ENCODE assay signal across 21 cellular contexts in genomic region chr10:58280982-58281752, GRCh38. TPM values are rescaled to one million over a fixed set of nuclear protein-coding genes. Genes with fewer than 3 reads are reported as not detected.
A peak's percentile ranks its signal among the peaks of the same experiment; 100 is the strongest.
DNase-seq lines count a peak whose midpoint lies in the region; ATAC-seq and TF ChIP-seq lines count a peak whose summit lies in the region.
"Had no signal": no experiment of that assay in that cellular context is flagged by ENCODE, and none has a peak within 500 bp of the region (broad histone marks: within the 10 kb centered on the region; RNA-seq: fewer than 3 reads in every experiment).

No MANE protein-coding gene starts in this region.

- H3K27me3 Mint-ChIP-seq in activated T-cell treated with anti-CD3 and anti-CD28 coated beads, Interleukin-2, amount 50 U/mL, for 24 hours, result no peaks in the 10 kb centered on the region
- H3K27me3 Mint-ChIP-seq in activated T-cell treated with anti-CD3 and anti-CD28 coated beads, Interleukin-2, amount 50 U/mL, for 72 hours (ENCODE audit: low read depth), result no peaks in the 10 kb centered on the region
- no peaks in the 10 kb centered on the region for H3K27me3 Mint-ChIP-seq in stimulated activated naive CD8-positive, alpha-beta T cell treated with anti-CD3 and anti-CD28 coated beads, Interleukin-15, amount 100 ng/mL, for 72 hours
- H3K27me3 Mint-ChIP-seq: CD4-positive, alpha-beta T cell; naive B cell; progenitor cell of endocrine pancreas had no signal

- H3K36me3 ChIP-seq in H7 (replicated peaks; ENCODE audit: control insufficient read depth, insufficient read depth, low read length), result peaks cover 3% of the 10 kb centered on the region; the same call in 1 of the 2 replicates

- H3K36me3 Mint-ChIP-seq in activated T-cell treated with anti-CD3 and anti-CD28 coated beads, Interleukin-2, amount 50 U/mL, for 24 hours (ENCODE audit: low read depth), result peaks cover 73% of the 10 kb centered on the region
- H3K36me3 Mint-ChIP-seq in activated T-cell treated with anti-CD3 and anti-CD28 coated beads, Interleukin-2, amount 50 U/mL, for 72 hours (ENCODE audit: insufficient read depth in 2 of 2), result peaks cover 2 to 21% of the 10 kb centered on the region in 2 donors

- ATAC-seq in activated T-cell treated with anti-CD3 and anti-CD28 coated beads, Interleukin-2, amount 50 U/mL, for 72 hours (replicated peaks in 1 of 2), result no peak
- ATAC-seq in SK-N-SH treated with all-trans-retinoic acid at 6 μM for 48 hours, result peak; percentile 65
- no peak for ATAC-seq in stimulated activated naive CD8-positive, alpha-beta T cell treated with anti-CD3 and anti-CD28 coated beads, Interleukin-15, amount 100 ng/mL, for 72 hours
- ATAC-seq: Right ventricle myocardium inferior had no signal

- H3K27ac ChIP-seq in epithelial cell of prostate, result peak overlapping the region; percentile 46
- H3K27ac ChIP-seq: transverse colon had no signal

- H3K4me3 ChIP-seq in H7 (ENCODE audit: insufficient read depth, low read depth, low read length), result no peak overlapping the region
- H3K4me3 ChIP-seq: transverse colon had no signal

- H3K4me3 Mint-ChIP-seq in activated T-cell treated with anti-CD3 and anti-CD28 coated beads, Interleukin-2, amount 50 U/mL, for 24 hours, result no peak overlapping the region
- no peak overlapping the region for H3K4me3 Mint-ChIP-seq in activated T-cell treated with anti-CD3 and anti-CD28 coated beads, Interleukin-2, amount 50 U/mL, for 72 hours
- H3K4me3 Mint-ChIP-seq in stimulated activated naive CD8-positive, alpha-beta T cell treated with anti-CD3 and anti-CD28 coated beads, Interleukin-15, amount 100 ng/mL, for 72 hours, result peak overlapping the region; percentile 3 to 14
- H3K4me3 Mint-ChIP-seq: CD4-positive, alpha-beta T cell had no signal

- peaks cover 40% of the 10 kb centered on the region for H3K4me1 Mint-ChIP-seq in activated T-cell treated with anti-CD3 and anti-CD28 coated beads, Interleukin-2, amount 50 U/mL, for 24 hours (ENCODE audit: low read depth)
- H3K4me1 Mint-ChIP-seq in activated T-cell treated with anti-CD3 and anti-CD28 coated beads, Interleukin-2, amount 50 U/mL, for 72 hours (ENCODE audit: low read depth), result peaks cover 40% of the 10 kb centered on the region
- H3K4me1 Mint-ChIP-seq in stimulated activated naive CD8-positive, alpha-beta T cell treated with anti-CD3 and anti-CD28 coated beads, Interleukin-15, amount 100 ng/mL, for 72 hours, result peaks cover 42% of the 10 kb centered on the region

- H3K27me3 ChIP-seq in H7 (ENCODE audit: control insufficient read depth, insufficient read depth, low read length), result no peaks in the 10 kb centered on the region
- H3K27me3 ChIP-seq: transverse colon had no signal

- H3K27ac Mint-ChIP-seq in activated T-cell treated with anti-CD3 and anti-CD28 coated beads, Interleukin-2, amount 50 U/mL, for 24 hours, result peak overlapping the region; percentile 37
- no peak overlapping the region for H3K27ac Mint-ChIP-seq in activated T-cell treated with anti-CD3 and anti-CD28 coated beads, Interleukin-2, amount 50 U/mL, for 72 hours
- H3K27ac Mint-ChIP-seq in stimulated activated naive CD8-positive, alpha-beta T cell treated with anti-CD3 and anti-CD28 coated beads, Interleukin-15, amount 100 ng/mL, for 72 hours, result peak overlapping the region in 1 of 2 donors; percentile 13
- H3K27ac Mint-ChIP-seq: CD4-positive, alpha-beta T cell had no signal

- no peak for DNase-seq in activated T-cell treated with anti-CD3 and anti-CD28 coated beads, Interleukin-2, amount 50 U/mL, for 24 hours
- DNase-seq in activated T-cell treated with anti-CD3 and anti-CD28 coated beads, Interleukin-2, amount 50 U/mL, for 72 hours, result no peak
- DNase-seq in epithelial cell of prostate (ENCODE audit: low read depth, low spot score), result no peak
- no peak for DNase-seq in stimulated activated naive CD8-positive, alpha-beta T cell treated with anti-CD3 and anti-CD28 coated beads, Interleukin-15, amount 100 ng/mL, for 72 hours
- no peak for DNase-seq in A172 (ENCODE audit: low spot score)
- DNase-seq in H7, result no peak
- DNase-seq in NCI-H345 (lab: John Stamatoyannopoulos, UW), result no peak
- DNase-seq: activated CD4-positive, CD25-positive, alpha-beta regulatory T cell; activated effector memory CD4-positive, alpha-beta T cell treated with anti-CD3 and anti-CD28 coated beads, Interleukin-2, amount 50 U/mL, for 16 hours; CD4-positive, alpha-beta T cell; DMS79; glutamatergic neuron; naive B cell; NCI-H1436 treated with DMSO at 0.1 percent for 48 hours; NCI-H2227 treated with DMSO at 0.1 percent for 48 hours; small intestine; T-helper 2 cell; transverse colon had no signal

- H3K9me3 Mint-ChIP-seq in activated T-cell treated with anti-CD3 and anti-CD28 coated beads, Interleukin-2, amount 50 U/mL, for 24 hours, result no peaks in the 10 kb centered on the region
- no peaks in the 10 kb centered on the region for H3K9me3 Mint-ChIP-seq in activated T-cell treated with anti-CD3 and anti-CD28 coated beads, Interleukin-2, amount 50 U/mL, for 72 hours
- H3K9me3 Mint-ChIP-seq in stimulated activated naive CD8-positive, alpha-beta T cell treated with anti-CD3 and anti-CD28 coated beads, Interleukin-15, amount 100 ng/mL, for 72 hours, result no peaks in the 10 kb centered on the region
- H3K9me3 Mint-ChIP-seq: CD4-positive, alpha-beta T cell; naive B cell had no signal

TF ChIP-seq in SK-N-SH treated with all-trans-retinoic acid at 6 μM for 48 hours, 23 proteins besides CTCF, POLR2A, EP300 and RAD21:
- TF ChIP-seq ZFP30 (CRISPR knock-in tag; IDR thresholded peaks at IDR 0.05), result no peak
- no peak for TF ChIP-seq ARNTL (CRISPR knock-in tag; IDR thresholded peaks at IDR 0.05; ENCODE audit: borderline replicate concordance, low read depth)
- TF ChIP-seq ESRRG (CRISPR knock-in tag; IDR thresholded peaks at IDR 0.05), result no peak
- TF ChIP-seq GLIS3 (CRISPR knock-in tag; IDR thresholded peaks at IDR 0.05), result no peak
- TF ChIP-seq, protein P1, sequence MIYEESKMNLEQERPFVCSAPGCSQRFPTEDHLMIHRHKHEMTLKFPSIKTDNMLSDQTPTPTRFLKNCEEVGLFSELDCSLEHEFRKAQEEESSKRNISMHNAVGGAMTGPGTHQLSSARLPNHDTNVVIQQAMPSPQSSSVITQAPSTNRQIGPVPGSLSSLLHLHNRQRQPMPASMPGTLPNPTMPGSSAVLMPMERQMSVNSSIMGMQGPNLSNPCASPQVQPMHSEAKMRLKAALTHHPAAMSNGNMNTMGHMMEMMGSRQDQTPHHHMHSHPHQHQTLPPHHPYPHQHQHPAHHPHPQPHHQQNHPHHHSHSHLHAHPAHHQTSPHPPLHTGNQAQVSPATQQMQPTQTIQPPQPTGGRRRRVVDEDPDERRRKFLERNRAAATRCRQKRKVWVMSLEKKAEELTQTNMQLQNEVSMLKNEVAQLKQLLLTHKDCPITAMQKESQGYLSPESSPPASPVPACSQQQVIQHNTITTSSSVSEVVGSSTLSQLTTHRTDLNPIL (CRISPR knock-in tag; IDR thresholded peaks at IDR 0.05; ENCODE audit: low read depth), result no peak
- TF ChIP-seq PPARA (CRISPR knock-in tag; IDR thresholded peaks at IDR 0.05; ENCODE audit: borderline replicate concordance), result no peak
- no peak for TF ChIP-seq TSHZ2 (CRISPR knock-in tag; IDR thresholded peaks at IDR 0.05)
TF ChIP-seq in SK-N-SH treated with all-trans-retinoic acid at 6 μM for 48 hours: peak in this region for 0.

RNA-seq across cellular contexts. Expression of gene CISD1, which starts 12.2 kb away (rescaled TPM):
- 10 to 100 TPM; 34.5 to 37.7 TPM for total RNA-seq in activated T-cell treated with anti-CD3 and anti-CD28 coated beads, Interleukin-2, amount 50 U/mL, for 72 hours
- 31.9 and 71.3 TPM in 2 replicates for total RNA-seq in A172 (2014; rRNA removed; shearing (Covaris generic))
- 71.7 and 74.0 TPM in 2 replicates for total RNA-seq in H7 (2014; rRNA removed; shearing (Covaris generic))

RNA-seq across cellular contexts. Expression of gene IPMK, which starts 13.5 kb away (rescaled TPM):
- 1 to 10 TPM; 7.1 to 8.3 TPM for total RNA-seq in activated T-cell treated with anti-CD3 and anti-CD28 coated beads, Interleukin-2, amount 50 U/mL, for 72 hours
- total RNA-seq in A172 (2014; rRNA removed; shearing (Covaris generic)), result 5.4 and 8.1 TPM in 2 replicates
- 15.8 and 27.6 TPM in 2 replicates for total RNA-seq in H7 (2014; rRNA removed; shearing (Covaris generic))

RNA-seq across cellular contexts. Expression of gene UBE2D1, which starts 53.6 kb away (rescaled TPM):
- 10 to 100 TPM; 10.5 to 12.1 TPM for total RNA-seq in activated T-cell treated with anti-CD3 and anti-CD28 coated beads, Interleukin-2, amount 50 U/mL, for 72 hours
- total RNA-seq in A172 (2014; rRNA removed; shearing (Covaris generic)), result 23.7 and 25.9 TPM in 2 replicates
- 31.6 and 33.7 TPM in 2 replicates for total RNA-seq in H7 (2014; rRNA removed; shearing (Covaris generic))

Comparison
In these comparisons a context has a peak if more than half of its experiments do, and no peak if none do; other contexts are left out.
1. H3K4me3 Mint-ChIP-seq: peak in stimulated activated naive CD8-positive, alpha-beta T cell treated with anti-CD3 and anti-CD28 coated beads, Interleukin-15, amount 100 ng/mL, for 72 hours (2 of 2); none in activated T-cell treated with anti-CD3 and anti-CD28 coated beads, Interleukin-2, amount 50 U/mL, for 24 hours (single experiment) and activated T-cell treated with anti-CD3 and anti-CD28 coated beads, Interleukin-2, amount 50 U/mL, for 72 hours (0 of 2).